ENCODE assay signal across 8 cellular contexts in genomic region chr15:75024102-75024636, GRCh38. TPM values are rescaled to one million over a fixed set of nuclear protein-coding genes. Genes with fewer than 3 reads are reported as not detected.
A peak's percentile ranks its signal among the peaks of the same experiment; 100 is the strongest.
DNase-seq lines count a peak whose midpoint lies in the region; ATAC-seq, FAIRE-seq and TF ChIP-seq lines count a peak whose summit lies in the region.

No MANE protein-coding gene starts in this region.

- POLR2A ChIA-PET in BJ (lab: Charles Lee), result no interaction called here

- no peaks in the 10 kb centered on the region for H3K9me3 ChIP-seq in RWPE2 (ENCODE audit: severe bottlenecking)
- H3K9me3 ChIP-seq in effector memory CD4-positive, alpha-beta T cell (ENCODE audit: control insufficient read depth, low read length), result no peaks in the 10 kb centered on the region

- H3K4me3 Mint-ChIP-seq in mesothelial cell of epicardium, result peak overlapping the region; percentile 98

- H3K36me3 ChIP-seq in BJ (ENCODE audit: control insufficient read depth, insufficient read depth, low read length), result 0 out of 2 replicates have a peak, but pooled peaks cover 1% of the 10 kb centered on the region
- H3K36me3 ChIP-seq in RWPE2 (ENCODE audit: low read depth), result no peaks in the 10 kb centered on the region
- H3K36me3 ChIP-seq in effector memory CD4-positive, alpha-beta T cell (ENCODE audit: control insufficient read depth, insufficient read depth, low read length), result no peaks in the 10 kb centered on the region

- H3K4me1 Mint-ChIP-seq in mesothelial cell of epicardium, result peaks cover 13% of the 10 kb centered on the region

- peak; percentile 8; the same call in 1 of the 3 replicates for ATAC-seq in RWPE2 (ENCODE audit: low read depth)
- no peak for ATAC-seq in HG03432 (IDR thresholded peaks at IDR 0.05; ENCODE audit: unreplicated experiment)

- no peaks in the 10 kb centered on the region for H3K9me3 Mint-ChIP-seq in mesothelial cell of epicardium

- FAIRE-seq in GM19239 (lab: Jason Lieb, UNC), result peak; percentile 67

- no peaks in the 10 kb centered on the region for H3K27me3 ChIP-seq in BJ (ENCODE audit: control insufficient read depth, insufficient read depth, low read length)
- H3K27me3 ChIP-seq in RWPE2 (ENCODE audit: insufficient read depth, poor library complexity, severe bottlenecking), result no peaks in the 10 kb centered on the region
- no peaks in the 10 kb centered on the region for H3K27me3 ChIP-seq in effector memory CD4-positive, alpha-beta T cell (replicated peaks; ENCODE audit: control insufficient read depth, insufficient read depth, low read length, poor library complexity, severe bottlenecking)

- peak overlapping the region; percentile 96 for H3K27ac Mint-ChIP-seq in mesothelial cell of epicardium

- TF ChIP-seq CTCF in BJ (IDR thresholded peaks at IDR 0.05; ENCODE audit: insufficient read depth, low read depth, low read length) (no peak), RWPE2 (IDR thresholded peaks at IDR 0.05; ENCODE audit: poor library complexity, severe bottlenecking) (no peak), mesothelial cell of epicardium (IDR thresholded peaks at IDR 0.05; ENCODE audit: unreplicated experiment) (no peak)

- no peak for DNase-seq in BJ (ENCODE audit: low read depth)
- no peak for DNase-seq in GM19239 (ENCODE audit: insufficient read length, low spot score)
- no peak for DNase-seq in RWPE2 (ENCODE audit: low spot score)
- no peak for DNase-seq in effector memory CD4-positive, alpha-beta T cell
- no peak for DNase-seq in mesothelial cell of epicardium (ENCODE audit: low spot score in 2 of 2, unreplicated experiment in 2 of 2)
- no peak for DNase-seq in stimulated activated CD4-positive, alpha-beta T cell treated with anti-CD3 and anti-CD28 coated beads, Interleukin-4, amount 100 ng/mL, for 1 hour
- no peak for DNase-seq in mucosa of gallbladder (ENCODE audit: low spot score)

- peaks cover 8% of the 10 kb centered on the region for H3K4me1 ChIP-seq in RWPE2 (ENCODE audit: insufficient read depth, poor library complexity, severe bottlenecking)
- H3K4me1 ChIP-seq in effector memory CD4-positive, alpha-beta T cell (ENCODE audit: control insufficient read depth, insufficient read depth, low read length, poor library complexity, severe bottlenecking), result peaks cover 9% of the 10 kb centered on the region

- H3K36me3 Mint-ChIP-seq in mesothelial cell of epicardium, result peaks cover 4% of the 10 kb centered on the region

- no peaks in the 10 kb centered on the region for H3K27me3 Mint-ChIP-seq in mesothelial cell of epicardium (ENCODE audit: low read depth)

- peak overlapping the region; percentile 99 for H3K4me3 ChIP-seq in BJ (ENCODE audit: low read depth, low read length)
- peak overlapping the region; percentile 90 for H3K4me3 ChIP-seq in RWPE2 (ENCODE audit: severe bottlenecking)
- H3K4me3 ChIP-seq in effector memory CD4-positive, alpha-beta T cell (ENCODE audit: insufficient read depth, low read depth, low read length, poor library complexity, severe bottlenecking), result peak overlapping the region; percentile 73

- peak overlapping the region; percentile 49 for H3K27ac ChIP-seq in RWPE2 (ENCODE audit: poor library complexity, severe bottlenecking)
- peak overlapping the region; percentile 58 for H3K27ac ChIP-seq in effector memory CD4-positive, alpha-beta T cell (ENCODE audit: insufficient read depth, low read length, poor library complexity, severe bottlenecking)

- CTCF ChIA-PET in BJ (lab: Yijun Ruan, JAX), result interaction anchor here (0.8 to 10.3 kb wide), 3 partner anchors 178 to 196 kb away, joined by 3 to 237 read pairs (median 4); partner anchors contain the start of gene C15orf39

RNA-seq across cellular contexts. Expression of gene PPCDC, which starts 0.8 kb away (rescaled TPM):
- 8.2 and 11.1 TPM in 2 replicates for polyA plus RNA-seq in BJ (2011; rRNA removed)
- 4.2 and 5.2 TPM in 2 replicates for polyA minus RNA-seq in BJ (2011; rRNA and poly(A)+ RNA removed)
- 16.0 to 18.4 TPM (median 17.2 TPM) in 3 replicates for total RNA-seq in mesothelial cell of epicardium
- 17.3 TPM for total RNA-seq in mucosa of gallbladder

RNA-seq across cellular contexts. Expression of gene SCAMP5, which starts 28.8 kb away (rescaled TPM):
- 2.9 and 3.6 TPM in 2 replicates for polyA plus RNA-seq in BJ (2011; rRNA removed)
- 2.6 and 3.2 TPM in 2 replicates for polyA minus RNA-seq in BJ (2011; rRNA and poly(A)+ RNA removed)
- total RNA-seq in mesothelial cell of epicardium (23.5 to 30.5 TPM (median 28.4 TPM) in 3 replicates), mucosa of gallbladder (57.2 TPM)
